ENCODE assay signal across 13 cellular contexts in genomic region chr19:13299838-13300237, GRCh38.
"Had no signal": no experiment of that assay in that cellular context is flagged by ENCODE, and none has a peak within 500 bp of the region (broad histone marks: within the 10 kb centered on the region; RNA-seq: fewer than 3 reads in every experiment).

No MANE protein-coding gene starts in this region.

- H3K9me3 ChIP-seq: stomach, thoracic aorta had no signal

- ATAC-seq: activated T-cell treated with anti-CD3 and anti-CD28 coated beads, Interleukin-2, amount 50 U/mL, for 72 hours had no signal

- H3K27ac Mint-ChIP-seq: activated CD4-positive, alpha-beta memory T cell treated with anti-CD3 and anti-CD28 coated beads for 36 hours; activated T-cell treated with anti-CD3 and anti-CD28 coated beads, Interleukin-2, amount 50 U/mL, for 72 hours had no signal

- H3K36me3 ChIP-seq: cardiac muscle cell, stomach, thoracic aorta had no signal

- H3K4me3 Mint-ChIP-seq: activated CD4-positive, alpha-beta memory T cell treated with anti-CD3 and anti-CD28 coated beads for 36 hours had no signal

- H3K4me3 ChIP-seq: cardiac muscle cell, stomach, thoracic aorta had no signal

- H3K27ac ChIP-seq: cardiac muscle cell, epithelial cell of prostate, parathyroid adenoma, stomach, thoracic aorta had no signal

- H3K27me3 ChIP-seq: cardiac muscle cell had no signal

- H3K9me3 Mint-ChIP-seq: activated CD4-positive, alpha-beta memory T cell treated with anti-CD3 and anti-CD28 coated beads for 36 hours; activated T-cell treated with anti-CD3 and anti-CD28 coated beads, Interleukin-2, amount 50 U/mL, for 72 hours had no signal

- DNase-seq: activated CD4-positive, alpha-beta memory T cell treated with anti-CD3 and anti-CD28 coated beads for 36 hours; activated CD4-positive, alpha-beta T cell treated with anti-CD3 and anti-CD28 coated beads for 1 hour; activated naive CD4-positive, alpha-beta T cell; activated T-cell treated with anti-CD3 and anti-CD28 coated beads, Interleukin-2, amount 50 U/mL, for 72 hours; cortex of kidney; effector CD8-positive, alpha-beta T cell; kidney glomerular epithelial cell; stimulated activated CD4-positive, alpha-beta T cell treated with anti-CD3 and anti-CD28 coated beads, Interleukin-15, amount 100 ng/mL, for 24 hours; stomach had no signal

- H3K36me3 Mint-ChIP-seq: activated CD4-positive, alpha-beta memory T cell treated with anti-CD3 and anti-CD28 coated beads for 36 hours had no signal

- H3K4me1 ChIP-seq: parathyroid adenoma had no signal
